8 cellular contexts compared by ENCODE assay signal in genomic region chr9:129109952-129110739, GRCh38. TPM values are rescaled to one million over a fixed set of nuclear protein-coding genes. Genes with fewer than 3 reads are reported as not detected.
DNase-seq lines count a peak whose midpoint lies in the region; ATAC-seq and FAIRE-seq lines count a peak whose summit lies in the region.

No MANE protein-coding gene starts in this region.

- H3K36me3 ChIP-seq in HUES64 (ENCODE audit: insufficient read depth, low read length) (no peaks in the 10 kb centered on the region), iPS-15b (ENCODE audit: control insufficient read depth, insufficient read depth, low read length) (peaks cover 2% of the 10 kb centered on the region), small intestine (ENCODE audit: control insufficient read depth in 2 of 2, insufficient read depth in 2 of 2, low read length in 2 of 2) (no peaks in the 10 kb centered on the region)

- H3K4me3 ChIP-seq in HUES64 (ENCODE audit: low read length): peak overlapping the region; percentile 66
- peak overlapping the region; percentile 72 for H3K4me3 ChIP-seq in iPS-15b (ENCODE audit: low read depth, low read length)
- H3K4me3 ChIP-seq in small intestine (ENCODE audit: low read depth in 1 of 2, low read length in 2 of 2): peak overlapping the region; percentile 73 to 76

- ATAC-seq in GM18861 (IDR thresholded peaks at IDR 0.05; ENCODE audit: unreplicated experiment): peak; percentile 20

- H3K9ac ChIP-seq in HUES64 (ENCODE audit: low read depth, low read length) (peak overlapping the region; percentile 40), iPS-15b (ENCODE audit: low read depth, low read length) (peak overlapping the region; percentile 24)

- H3K4me1 ChIP-seq in HUES64 (ENCODE audit: insufficient read depth, low read length) (0 out of 2 replicates have a peak, but pooled peaks cover 3% of the 10 kb centered on the region), iPS-15b (ENCODE audit: control insufficient read depth, insufficient read depth, low read length) (no peaks in the 10 kb centered on the region), small intestine (ENCODE audit: control insufficient read depth in 2 of 2, insufficient read depth in 1 of 2, low read depth in 1 of 2, low read length in 1 of 2) (peaks cover 0 to 2% of the 10 kb centered on the region in 2 donors)

- H3K9me3 ChIP-seq in HUES64 (ENCODE audit: insufficient read depth, low read depth, low read length) (no peaks in the 10 kb centered on the region), iPS-15b (ENCODE audit: control insufficient read depth, insufficient read depth, low read length) (no peaks in the 10 kb centered on the region), small intestine (ENCODE audit: control insufficient read depth, low read depth) (no peaks in the 10 kb centered on the region)

- DNase-seq in A172 (ENCODE audit: low spot score) (peak; percentile 38), astrocyte of the hippocampus (ENCODE audit: low read depth, low spot score) (peak; percentile 32), small intestine (peak; percentile 33), hippocampal formation (lab: John Stamatoyannopoulos, UW) (no peak), RPMI8226 (no peak)

- H3K27ac ChIP-seq in HUES64 (ENCODE audit: low read depth, low read length) (no peak overlapping the region), small intestine (ENCODE audit: low read depth in 1 of 2, low read length in 1 of 2) (peak overlapping the region; percentile 71 to 93)

- H3K27me3 ChIP-seq in HUES64 (ENCODE audit: insufficient read depth, low read length) (peaks cover 21% of the 10 kb centered on the region), iPS-15b (ENCODE audit: control insufficient read depth, insufficient read depth, low read length) (peaks cover 15% of the 10 kb centered on the region), small intestine (ENCODE audit: control insufficient read depth in 2 of 2, insufficient read depth in 2 of 2, low read length in 2 of 2) (no peaks in the 10 kb centered on the region)

- 4% methylated on average over 64 of the region's 64 CpGs for WGBS in HUES64
- WGBS in small intestine, 3 donors: 2 to 6% (median 3%) methylated on average over 56 to 64 of the region's 64 CpGs

- no peak for FAIRE-seq in small intestine (lab: Jason Lieb, UNC)

RNA-seq across cellular contexts. Expression of gene CRAT, which starts 0.4 kb away (rescaled TPM):
- 52.7 and 69.4 TPM in 2 replicates for total RNA-seq in A172 (2014; rRNA removed; shearing (Covaris generic))
- polyA plus RNA-seq in HUES64 (2013, experiment 1 of 2): 8.1 TPM
- polyA plus RNA-seq in HUES64 (2013, experiment 2 of 2): 10.7 TPM
- polyA plus RNA-seq in small intestine: 100 to 1,000 TPM in 2 of 3 donors, 10 to 100 TPM in 1; 55.0 to 122 (median 103) TPM

RNA-seq across cellular contexts. Expression of gene PTPA, which starts 1.1 kb away (rescaled TPM):
- total RNA-seq in A172 (2014; rRNA removed; shearing (Covaris generic)): 150 and 174 TPM in 2 replicates
- polyA plus RNA-seq in HUES64 (2013, experiment 1 of 2): 114 TPM
- 121 TPM for polyA plus RNA-seq in HUES64 (2013, experiment 2 of 2)
- polyA plus RNA-seq in small intestine: 100 to 1,000 TPM in 1 of 3 donors, 10 to 100 TPM in 2; 50.8 to 113 (median 55.9) TPM

RNA-seq across cellular contexts. Expression of gene DOLPP1, which starts 29.2 kb away (rescaled TPM):
- total RNA-seq in A172 (2014; rRNA removed; shearing (Covaris generic)): 20.4 and 22.1 TPM in 2 replicates
- polyA plus RNA-seq in HUES64 (2013, experiment 1 of 2): 24.7 TPM
- polyA plus RNA-seq in HUES64 (2013, experiment 2 of 2): 21.9 TPM
- 10 to 100 TPM; 28.4 to 34.9 (median 28.6) TPM for polyA plus RNA-seq in small intestine

Comparison
In these comparisons a context has a peak if more than half of its experiments do, and no peak if none do; other contexts are left out.
1. DNase-seq: peak in A172 (single experiment), astrocyte of the hippocampus (single experiment) and small intestine (single experiment); none in hippocampal formation (0 of 2) and RPMI8226 (single experiment).
2. Peak in every context shown above with its lines, with median percentiles within 50 percentile points of each other: H3K4me3 ChIP-seq.